ENCODE assay signal across 9 cellular contexts in genomic region chr7:98354511-98355249, GRCh38. TPM values are rescaled to one million over a fixed set of nuclear protein-coding genes. Genes with fewer than 3 reads are reported as not detected.
A peak's percentile ranks its signal among the peaks of the same experiment; 100 is the strongest.
DNase-seq lines count a peak whose midpoint lies in the region; TF ChIP-seq lines count a peak whose summit lies in the region.
"Had no signal": no experiment of that assay in that cellular context is flagged by ENCODE, and none has a peak within 500 bp of the region (broad histone marks: within the 10 kb centered on the region; RNA-seq: fewer than 3 reads in every experiment).

No MANE protein-coding gene starts in this region.

- H3K27me3 ChIP-seq in left ventricle myocardium inferior (ENCODE audit: low read depth) (no peaks in the 10 kb centered on the region), vagina (no peaks in the 10 kb centered on the region)

- intact Hi-C loops in left ventricle myocardium inferior (cut with micrococcal nuclease) (no loop called here), cardiac septum (cut with DNase I) (no loop called here), vagina (cut with DNase I) (no loop called here)

- H3K4me1 ChIP-seq in left ventricle myocardium inferior: peaks cover 15% of the 10 kb centered on the region
- peaks cover 6% of the 10 kb centered on the region for H3K4me1 ChIP-seq in vagina

- H3K27ac ChIP-seq in left ventricle myocardium inferior (replicated peaks) (peak overlapping the region; percentile 50), vagina (peak overlapping the region; percentile 4)

- no peak overlapping the region for H3K4me3 ChIP-seq in left ventricle myocardium inferior
- H3K4me3 ChIP-seq in vagina: no peak overlapping the region

- TF ChIP-seq CTCF in left ventricle myocardium inferior (IDR thresholded peaks at IDR 0.05; ENCODE audit: borderline replicate concordance) (no peak), vagina (IDR thresholded peaks at IDR 0.05) (no peak)

- no peak for DNase-seq in left ventricle myocardium inferior
- DNase-seq in cardiac septum (ENCODE audit: low spot score): no peak
- DNase-seq in astrocyte of the hippocampus (ENCODE audit: low read depth, low spot score): peak; percentile 89
- DNase-seq in kidney tubule cell (ENCODE audit: low spot score): peak; percentile 97
- no peak for DNase-seq in vagina (ENCODE audit: extremely low spot score in 2 of 2)
- DNase-seq in NCI-H2171 (lab: John Stamatoyannopoulos, UW): no peak
- DNase-seq in stimulated activated naive CD4-positive, alpha-beta T cell (lab: John Stamatoyannopoulos, UW): no peak
- DNase-seq in activated T-cell treated with anti-CD3 and anti-CD28 coated beads for 4 hours: no peak
- DNase-seq: NCI-H1105 treated with DMSO at 0.1 percent for 48 hours had no signal

- H3K9me3 ChIP-seq in left ventricle myocardium inferior (replicated peaks): no peaks in the 10 kb centered on the region
- no peaks in the 10 kb centered on the region for H3K9me3 ChIP-seq in vagina

- H3K36me3 ChIP-seq in left ventricle myocardium inferior (no peaks in the 10 kb centered on the region), vagina (no peaks in the 10 kb centered on the region)

- no peak for TF ChIP-seq POLR2A in vagina (IDR thresholded peaks at IDR 0.05)

RNA-seq across cellular contexts. Expression of gene BAIAP2L1, which starts 46.2 kb away (rescaled TPM):
- 2.1 TPM for total RNA-seq in left ventricle myocardium inferior
- total RNA-seq in cardiac septum: 1.9 TPM
- 17.2 TPM for total RNA-seq in vagina

Comparison
In these comparisons a context has a peak if more than half of its experiments do, and no peak if none do; other contexts are left out.
1. DNase-seq: peak in astrocyte of the hippocampus (single experiment) and kidney tubule cell (single experiment); none in left ventricle myocardium inferior (single experiment), cardiac septum (single experiment), vagina (0 of 2), NCI-H2171 (single experiment), stimulated activated naive CD4-positive, alpha-beta T cell (0 of 6) and activated T-cell treated with anti-CD3 and anti-CD28 coated beads for 4 hours (single experiment).